In the genomic region with DNA sequence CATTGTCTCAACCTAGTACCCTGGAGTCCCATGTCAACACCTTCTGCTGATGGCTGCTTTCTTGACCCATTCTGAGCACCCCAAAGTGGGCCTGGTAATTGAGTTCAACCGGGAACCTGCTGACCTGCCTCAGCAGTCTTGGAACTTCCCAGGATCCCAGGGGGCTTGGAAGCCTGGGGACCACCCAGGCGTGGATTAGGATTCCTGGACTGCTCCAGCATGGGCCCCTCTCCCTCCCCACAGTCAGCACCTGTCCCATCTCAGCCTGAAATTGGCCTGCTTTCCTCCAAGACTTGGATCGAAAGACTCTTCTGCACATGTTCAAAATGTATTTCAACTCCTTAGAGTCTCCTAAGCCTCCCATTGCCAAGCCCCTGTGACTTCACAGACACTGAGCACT, we compare ENCODE assay signal across 2 cellular contexts.
TF ChIP-seq lines count a peak whose summit lies in the region.

No MANE protein-coding gene starts in this region.

TF ChIP-seq in IMR-90, 13 proteins besides CTCF, POLR2A, EP300 and RAD21:
- TF ChIP-seq RCOR1 (IDR thresholded peaks at IDR 0.05; ENCODE audit: insufficient replicate concordance, low read length) (no peak), RFX5 (IDR thresholded peaks at IDR 0.05; ENCODE audit: low read depth, low read length) (no peak), MAFK (IDR thresholded peaks at IDR 0.05; ENCODE audit: low read depth, low read length) (no peak)

TF ChIP-seq in K562, 482 proteins besides CTCF, POLR2A, EP300 and RAD21:
- TF ChIP-seq MTA3 (IDR thresholded peaks at IDR 0.05; ENCODE audit: borderline replicate concordance) (no peak), ZNF584 (CRISPR knock-in tag; IDR thresholded peaks at IDR 0.05; ENCODE audit: low read depth) (0 out of 2 replicates have a peak, but pooled peaks have one; percentile 19)
